In the genomic region with DNA sequence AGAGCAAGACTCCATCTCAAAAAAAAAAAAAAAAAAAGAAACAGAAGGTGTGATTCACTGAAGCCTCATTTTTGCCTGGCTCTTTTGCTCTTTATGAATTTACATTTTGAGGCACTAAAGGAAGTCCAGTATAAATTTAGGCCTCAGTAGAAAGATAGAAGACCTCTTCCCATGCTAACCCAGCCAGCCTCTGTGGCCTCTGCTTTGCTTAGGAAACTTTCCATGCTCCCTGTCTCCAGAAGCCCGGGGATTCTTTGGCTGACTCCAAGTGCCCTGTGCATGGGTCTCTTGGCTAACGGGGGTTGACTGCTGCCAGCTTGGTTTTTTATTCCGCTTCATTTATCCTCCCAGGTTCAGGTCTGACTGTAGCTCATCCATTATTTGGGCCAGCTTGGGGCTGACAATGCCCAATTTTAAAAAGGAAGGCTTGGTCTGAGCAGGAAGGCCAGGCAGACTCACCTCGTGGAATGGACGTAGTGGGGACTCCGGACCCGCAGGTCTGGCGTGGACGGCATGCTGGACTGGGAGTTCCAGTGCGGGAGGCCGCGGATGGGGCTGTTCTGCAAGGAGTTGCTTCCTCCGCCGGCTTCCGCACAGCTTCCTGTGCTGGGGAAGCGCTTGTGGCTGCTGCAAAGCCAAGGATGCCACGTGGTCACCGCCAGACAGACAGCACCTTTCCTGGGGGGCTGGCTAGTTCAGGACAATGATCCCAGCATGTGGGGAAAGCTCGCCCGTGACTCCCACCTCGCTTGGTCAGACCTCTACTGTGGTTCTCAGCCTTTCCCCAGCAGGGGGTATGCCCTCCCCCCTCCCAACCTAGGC, we compare ENCODE assay signal across 9 cellular contexts.
A peak's percentile ranks its signal among the peaks of the same experiment; 100 is the strongest.
DNase-seq lines count a peak whose midpoint lies in the region; ATAC-seq lines count a peak whose summit lies in the region.
"Had no signal": no experiment of that assay in that cellular context is flagged by ENCODE, and none has a peak within 500 bp of the region (broad histone marks: within the 10 kb centered on the region; RNA-seq: fewer than 3 reads in every experiment).

No MANE protein-coding gene starts in this region.

- no peaks in the 10 kb centered on the region for H3K9me3 Mint-ChIP-seq in activated CD8-positive, alpha-beta memory T cell treated with anti-CD3 and anti-CD28 coated beads, Interleukin-2, amount 10 ng/mL, durations not matched to agents 7 days and 5 days (ENCODE audit: low read depth)

- peaks cover 8% of the 10 kb centered on the region for H3K27me3 Mint-ChIP-seq in activated CD8-positive, alpha-beta memory T cell treated with anti-CD3 and anti-CD28 coated beads, Interleukin-2, amount 10 ng/mL, durations not matched to agents 7 days and 5 days

- peaks cover 26% of the 10 kb centered on the region for H3K4me1 Mint-ChIP-seq in activated CD8-positive, alpha-beta memory T cell treated with anti-CD3 and anti-CD28 coated beads, Interleukin-2, amount 10 ng/mL, durations not matched to agents 7 days and 5 days

- peak overlapping the region; percentile 76 for H3K27ac ChIP-seq in temporal lobe (ENCODE audit: low read depth, low read length)

- CTCF ChIA-PET in activated CD8-positive, alpha-beta memory T cell treated with anti-CD3 and anti-CD28 coated beads, Interleukin-2, amount 10 ng/mL, durations not matched to agents 7 days and 5 days (lab: Charles Lee): interaction anchor here (0.7 to 2.9 kb wide), 18 partner anchors 9 to 128 kb away, joined by 3 to 24 read pairs (median 4); partner anchors contain the start of gene PRPF18

- H3K4me3 Mint-ChIP-seq in activated CD8-positive, alpha-beta memory T cell treated with anti-CD3 and anti-CD28 coated beads, Interleukin-2, amount 10 ng/mL, durations not matched to agents 7 days and 5 days: peak overlapping the region; percentile 24

- H3K36me3 Mint-ChIP-seq in activated CD8-positive, alpha-beta memory T cell treated with anti-CD3 and anti-CD28 coated beads, Interleukin-2, amount 10 ng/mL, durations not matched to agents 7 days and 5 days: no peaks in the 10 kb centered on the region

- no peak for DNase-seq in activated CD8-positive, alpha-beta memory T cell treated with anti-CD3 and anti-CD28 coated beads, Interleukin-2, amount 10 ng/mL, durations not matched to agents 7 days and 5 days
- DNase-seq in activated CD8-positive, alpha-beta memory T cell treated with anti-CD3 and anti-CD28 coated beads, Interleukin-2, amount 50 U/mL, for 48 hours: no peak
- DNase-seq in cerebellar cortex (ENCODE audit: low spot score) (peak; percentile 50), left kidney (ENCODE audit: low read depth, low spot score) (peak; percentile 20), NOMO-1 (lab: John Stamatoyannopoulos, UW; ENCODE audit: unreplicated experiment in 2 of 2) (no peak), SKM-1 (lab: John Stamatoyannopoulos, UW; ENCODE audit: unreplicated experiment) (no peak)
- DNase-seq: activated gamma-delta T cell had no signal

- ATAC-seq in activated CD8-positive, alpha-beta memory T cell treated with anti-CD3 and anti-CD28 coated beads, Interleukin-2, amount 10 ng/mL, durations not matched to agents 7 days and 5 days: peak; percentile 38
- no peak for ATAC-seq in HG03095 (IDR thresholded peaks at IDR 0.05; ENCODE audit: unreplicated experiment)

- H3K27ac Mint-ChIP-seq in activated CD8-positive, alpha-beta memory T cell treated with anti-CD3 and anti-CD28 coated beads, Interleukin-2, amount 10 ng/mL, durations not matched to agents 7 days and 5 days: peak overlapping the region; percentile 24

Comparison
In these comparisons a context has a peak if more than half of its experiments do, and no peak if none do; other contexts are left out.
1. DNase-seq: peak in cerebellar cortex (single experiment) and left kidney (single experiment); none in activated CD8-positive, alpha-beta memory T cell treated with anti-CD3 and anti-CD28 coated beads, Interleukin-2, amount 10 ng/mL, durations not matched to agents 7 days and 5 days (single experiment), activated CD8-positive, alpha-beta memory T cell treated with anti-CD3 and anti-CD28 coated beads, Interleukin-2, amount 50 U/mL, for 48 hours (single experiment), NOMO-1 (0 of 2) and SKM-1 (single experiment).